ENCODE assay signal across 9 cellular contexts in the genomic region with DNA sequence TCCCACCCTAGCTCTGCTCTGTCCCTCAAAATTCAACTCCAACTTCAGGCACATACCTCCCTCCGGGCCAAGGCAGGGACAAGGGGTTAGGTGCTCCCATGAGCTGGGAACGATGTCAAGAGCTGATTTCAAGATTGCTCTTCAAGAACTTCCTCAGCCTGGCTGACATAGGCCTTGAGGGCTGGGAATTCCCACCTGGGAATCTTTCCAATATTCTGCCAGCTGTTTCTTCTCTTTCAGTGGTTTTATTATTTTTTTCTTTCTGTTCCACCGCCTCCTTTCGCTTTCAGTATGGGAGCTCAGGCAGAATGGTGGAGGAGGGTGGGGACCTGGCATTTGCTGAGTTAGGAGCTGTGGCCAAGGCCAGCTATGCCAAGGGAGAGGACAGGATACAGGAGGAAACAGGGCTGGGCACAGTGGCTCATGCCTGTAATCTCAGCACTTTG. TPM values are rescaled to one million over a fixed set of nuclear protein-coding genes. Genes with fewer than 3 reads are reported as not detected.
DNase-seq lines count a peak whose midpoint lies in the region; ATAC-seq, FAIRE-seq and TF ChIP-seq lines count a peak whose summit lies in the region.
"Had no signal": no experiment of that assay in that cellular context is flagged by ENCODE, and none has a peak within 500 bp of the region (broad histone marks: within the 10 kb centered on the region; RNA-seq: fewer than 3 reads in every experiment).

No MANE protein-coding gene starts in this region.

- TF ChIP-seq POLR2A in adrenal gland (IDR thresholded peaks at IDR 0.05) = no peak
- no peak for TF ChIP-seq POLR2A in GM12891 (IDR thresholded peaks at IDR 0.05; ENCODE audit: low read depth, low read length)

- 33 to 41% methylated on average over 4 of the region's 4 CpGs for WGBS in GM23248 (ENCODE audit: low coverage in 1 of 2, low lambda C conversion rate in 2 of 2, missing lambda C conversion rate in 2 of 2), 2 experiments
- 10 to 20% (median 15%) methylated on average over 4 of the region's 4 CpGs for WGBS in adrenal gland, 4 donors

- H4K20me1 ChIP-seq in GM23248 (ENCODE audit: insufficient read depth) = no peaks in the 10 kb centered on the region

- in situ Hi-C loops in GM23248 (cut with MboI) = no loop called here

- H2AFZ ChIP-seq in GM23248 = no peak overlapping the region

- no peaks in the 10 kb centered on the region for H3K9me2 ChIP-seq in GM23248 (ENCODE audit: insufficient read depth)

- H3K4me2 ChIP-seq in GM23248 (ENCODE audit: unreplicated experiment) = no peak overlapping the region

- H3K4me3 ChIP-seq in GM23248 = no peak overlapping the region
- no peak overlapping the region for H3K4me3 ChIP-seq in adrenal gland
- H3K4me3 ChIP-seq in right atrium auricular region = no peak overlapping the region
- H3K4me3 ChIP-seq in skeletal muscle tissue (ENCODE audit: low read length in 3 of 3) = no peak overlapping the region

- no peaks in the 10 kb centered on the region for H3K36me3 ChIP-seq in GM23248 (ENCODE audit: low read depth)
- no peaks in the 10 kb centered on the region for H3K36me3 ChIP-seq in adrenal gland (replicated peaks in 1 of 2)
- H3K36me3 ChIP-seq in right atrium auricular region = no peaks in the 10 kb centered on the region
- H3K36me3 ChIP-seq in skeletal muscle tissue (ENCODE audit: control insufficient read depth in 3 of 3, insufficient read depth in 3 of 3, low read length in 3 of 3) = no peaks in the 10 kb centered on the region

- peaks cover 19% of the 10 kb centered on the region for H3K4me1 ChIP-seq in GM23248 (ENCODE audit: insufficient read depth)
- H3K4me1 ChIP-seq in adrenal gland (replicated peaks in 1 of 2) = peaks cover 8 to 34% of the 10 kb centered on the region in 2 donors
- peaks cover 0 to 54% of the 10 kb centered on the region in 2 donors for H3K4me1 ChIP-seq in right atrium auricular region
- peaks cover 25 to 34% (median 31%) of the 10 kb centered on the region in 3 donors for H3K4me1 ChIP-seq in skeletal muscle tissue (ENCODE audit: control insufficient read depth in 3 of 3, insufficient read depth in 3 of 3, low read length in 3 of 3)

- ATAC-seq in GM18517 (IDR thresholded peaks at IDR 0.05; ENCODE audit: unreplicated experiment) = no peak

- DNase-seq in GM23248 (peak; percentile 51), adrenal gland (peak; percentile 67 to 87 (median 83)), right atrium auricular region (ENCODE audit: low spot score) (peak; percentile 77), middle frontal gyrus (ENCODE audit: extremely low spot score, low spot score) (no peak), NCI-H2081 treated with DMSO at 0.1 percent for 48 hours (lab: John Stamatoyannopoulos, UW) (no peak), GM12891 (ENCODE audit: insufficient read length, low spot score) (no peak)
- DNase-seq: activated CD4-positive, alpha-beta memory T cell treated with anti-CD3 and anti-CD28 coated beads, Interleukin-2, amount 10 ng/mL, durations not matched to agents 7 days and 5 days had no signal

- H3K27ac ChIP-seq in GM23248 (no peak overlapping the region), adrenal gland (peak overlapping the region in 4 of 5 donors; percentile 45 to 69 (median 61)), right atrium auricular region (peak overlapping the region; percentile 72 to 75), skeletal muscle tissue (ENCODE audit: low read depth, low read length) (peak overlapping the region; percentile 42)

- intact Hi-C loops in adrenal gland (cut with DNase I) = loop anchor here in 1 of 2 donors (5.0 kb wide), 1 partner anchor 49 kb away; the partner anchor contains the start of gene CDKN1A

- peaks cover 9% of the 10 kb centered on the region; the same call in 1 of the 2 replicates for H3K79me2 ChIP-seq in GM23248 (ENCODE audit: insufficient read depth)

- FAIRE-seq in GM12891 (lab: Jason Lieb, UNC) = no peak

- no peaks in the 10 kb centered on the region for H3K27me3 ChIP-seq in GM23248 (replicated peaks; ENCODE audit: insufficient read depth)
- no peaks in the 10 kb centered on the region for H3K27me3 ChIP-seq in adrenal gland
- no peaks in the 10 kb centered on the region for H3K27me3 ChIP-seq in right atrium auricular region
- H3K27me3 ChIP-seq in skeletal muscle tissue (ENCODE audit: control insufficient read depth in 3 of 3, insufficient read depth in 3 of 3, low read length in 3 of 3) = no peaks in the 10 kb centered on the region

- H3K9ac ChIP-seq in GM23248 (no peak overlapping the region), skeletal muscle tissue (ENCODE audit: low read depth in 1 of 3, low read length in 3 of 3) (peak overlapping the region in 2 of 3 donors; percentile 17 to 45)

- H3K9me3 ChIP-seq in GM23248 (ENCODE audit: low read depth) (no peaks in the 10 kb centered on the region), adrenal gland (replicated peaks in 1 of 3) (no peaks in the 10 kb centered on the region), right atrium auricular region (no peaks in the 10 kb centered on the region), skeletal muscle tissue (ENCODE audit: control insufficient read depth in 3 of 3, low read length in 3 of 3) (no peaks in the 10 kb centered on the region)

- H3F3A ChIP-seq in GM23248 (ENCODE audit: insufficient read depth) = peaks cover 5% of the 10 kb centered on the region

- no peak for TF ChIP-seq CTCF in adrenal gland (IDR thresholded peaks at IDR 0.05)
- no peak for TF ChIP-seq CTCF in right atrium auricular region (IDR thresholded peaks at IDR 0.05)

TF ChIP-seq in GM12891, 5 proteins besides CTCF, POLR2A, EP300 and RAD21:
- TF ChIP-seq SPI1 (IDR thresholded peaks at IDR 0.05; ENCODE audit: low read depth, low read length) = no peak
- no peak for TF ChIP-seq POLR2AphosphoS5 (IDR thresholded peaks at IDR 0.05; ENCODE audit: low read depth, low read length)

RNA-seq across cellular contexts. Expression of gene SRSF3, which starts 33.7 kb away (rescaled TPM):
- 141 and 171 TPM in 2 replicates for total RNA-seq in GM23248 (2014; rRNA removed; shearing (Covaris generic))
- polyA plus RNA-seq in GM23248 (2016; fragmentation: Nextera tagmentation; extraction: Ambion mirVana) (238 and 243 TPM in 2 replicates), adrenal gland (100 to 1,000 TPM in 1 of 3 donors, 10 to 100 TPM in 2; 87.8 to 290 (median 92.4) TPM)
- total RNA-seq in adrenal gland (100 to 1,000 TPM in 6 of 8 donors, 10 to 100 TPM in 2; 28.9 to 291 (median 123) TPM), right atrium auricular region (10 to 100 TPM; 51.4 to 97.2 TPM), skeletal muscle tissue (144 TPM)
- 352 TPM for polyA plus RNA-seq in GM12891 (2012; ENCODE audit: low read depth, missing spikeins)

RNA-seq across cellular contexts. Expression of gene CDKN1A, which starts 50.7 kb away (rescaled TPM):
- 469 and 549 TPM in 2 replicates for total RNA-seq in GM23248 (2014; rRNA removed; shearing (Covaris generic))
- polyA plus RNA-seq in GM23248 (2016; fragmentation: Nextera tagmentation; extraction: Ambion mirVana) (813 and 856 TPM in 2 replicates), adrenal gland (10 to 100 TPM; 18.8 to 45.1 (median 25.2) TPM)
- total RNA-seq in adrenal gland (100 to 1,000 TPM in 2 of 8 donors, 10 to 100 TPM in 6; 44.7 to 154 (median 79.9) TPM), right atrium auricular region (100 to 1,000 TPM in 1 of 2 donors, 10 to 100 TPM in 1; 63.8 to 128 TPM), skeletal muscle tissue (62.1 TPM)
- polyA plus RNA-seq in GM12891 (2012; ENCODE audit: low read depth, missing spikeins) = 206 TPM

Comparison
In these comparisons a context has a peak if more than half of its experiments do, and no peak if none do; other contexts are left out.
1. DNase-seq: peak in GM23248 (single experiment), adrenal gland (7 of 7) and right atrium auricular region (single experiment); none in middle frontal gyrus (single experiment), NCI-H2081 treated with DMSO at 0.1 percent for 48 hours (single experiment) and GM12891 (single experiment).